16 cellular contexts compared by ENCODE assay signal in the genomic region with DNA sequence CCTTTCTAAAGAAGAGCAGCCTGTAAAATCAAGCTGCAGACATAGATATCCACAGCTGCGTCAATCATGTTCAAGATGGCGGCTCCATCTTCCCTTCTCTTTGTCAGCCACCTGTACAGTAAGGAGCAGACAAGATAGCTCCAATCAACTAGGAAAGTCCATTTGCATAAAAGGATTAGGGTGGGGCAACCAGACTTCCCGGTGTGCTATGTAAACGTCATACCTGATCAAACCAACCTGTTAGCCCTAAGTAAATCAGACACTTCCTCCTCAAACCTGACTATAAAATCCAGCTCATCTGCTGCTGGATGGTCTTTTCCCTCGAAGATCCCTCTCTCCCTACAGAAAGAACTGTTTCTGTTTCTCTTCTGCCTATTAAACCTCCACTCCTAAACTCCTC.
A peak's percentile ranks its signal among the peaks of the same experiment; 100 is the strongest.
DNase-seq lines count a peak whose midpoint lies in the region; ATAC-seq and TF ChIP-seq lines count a peak whose summit lies in the region.
"Had no signal": no experiment of that assay in that cellular context is flagged by ENCODE, and none has a peak within 500 bp of the region (broad histone marks: within the 10 kb centered on the region; RNA-seq: fewer than 3 reads in every experiment).

No MANE protein-coding gene starts in this region.

- no peak overlapping the region for H3K27ac Mint-ChIP-seq in activated CD8-positive, alpha-beta memory T cell treated with anti-CD3 and anti-CD28 coated beads, Interleukin-2, amount 10 ng/mL, durations not matched to agents 7 days and 5 days
- H3K27ac Mint-ChIP-seq: B cell had no signal

- H3K9me3 ChIP-seq in body of pancreas = no peaks in the 10 kb centered on the region

- whole genome bisulfite sequencing in body of pancreas, 2 donors = 63 to 66% methylated on average over 5 of the region's 5 CpGs

- H3K27ac ChIP-seq in body of pancreas = peak overlapping the region; percentile 4 to 65 (median 39)
- H3K27ac ChIP-seq in foreskin keratinocyte = no peak overlapping the region

- no peak overlapping the region for H3K4me3 Mint-ChIP-seq in activated CD8-positive, alpha-beta memory T cell treated with anti-CD3 and anti-CD28 coated beads, Interleukin-2, amount 10 ng/mL, durations not matched to agents 7 days and 5 days
- H3K4me3 Mint-ChIP-seq: B cell had no signal

- H3K4me1 ChIP-seq in body of pancreas (peaks cover 38% of the 10 kb centered on the region), foreskin keratinocyte (no peaks in the 10 kb centered on the region)

- H3K27me3 Mint-ChIP-seq in activated CD8-positive, alpha-beta memory T cell treated with anti-CD3 and anti-CD28 coated beads, Interleukin-2, amount 10 ng/mL, durations not matched to agents 7 days and 5 days = no peaks in the 10 kb centered on the region
- H3K27me3 Mint-ChIP-seq: B cell had no signal

- ATAC-seq in body of pancreas = peak; percentile 47
- peak; percentile 15 for ATAC-seq in foreskin keratinocyte
- no peak for ATAC-seq in activated CD8-positive, alpha-beta memory T cell treated with anti-CD3 and anti-CD28 coated beads, Interleukin-2, amount 10 ng/mL, durations not matched to agents 7 days and 5 days
- ATAC-seq: Right ventricle myocardium inferior had no signal

- TF ChIP-seq POLR2A in body of pancreas (IDR thresholded peaks at IDR 0.05) = no peak

- no peaks in the 10 kb centered on the region for H3K9me3 Mint-ChIP-seq in activated CD8-positive, alpha-beta memory T cell treated with anti-CD3 and anti-CD28 coated beads, Interleukin-2, amount 10 ng/mL, durations not matched to agents 7 days and 5 days (ENCODE audit: low read depth)

- TF ChIP-seq CTCF in body of pancreas (IDR thresholded peaks at IDR 0.05) = no peak
- TF ChIP-seq CTCF in foreskin keratinocyte (conservative IDR thresholded peaks at IDR 0.05) = no peak

- DNase-seq in NCI-H748 (lab: John Stamatoyannopoulos, UW; ENCODE audit: unreplicated experiment) (peak; percentile 5), NCI-H748 treated with DMSO at 0.1 percent for 48 hours (lab: John Stamatoyannopoulos, UW) (no peak), body of pancreas (no peak), foreskin keratinocyte (no peak), activated gamma-delta T cell (lab: John Stamatoyannopoulos, UW) (no peak), NCI-H1930 (lab: John Stamatoyannopoulos, UW) (no peak), foreskin melanocyte (no peak)
- DNase-seq in activated CD8-positive, alpha-beta memory T cell treated with anti-CD3 and anti-CD28 coated beads, Interleukin-2, amount 10 ng/mL, durations not matched to agents 7 days and 5 days = no peak
- DNase-seq: EL; GOT3; NCI-H1105; NCI-H2081 treated with DMSO at 0.1 percent for 48 hours; NCI-H226; NK-92 treated with Interleukin-12 subunit alpha and Interleukin-12 subunit beta, amount 100 ng/mL, for 24 hours had no signal

- no peaks in the 10 kb centered on the region for H3K36me3 ChIP-seq in body of pancreas (replicated peaks in 1 of 2; ENCODE audit: insufficient read depth in 1 of 2, low read depth in 2 of 2)

- CTCF ChIA-PET in activated CD8-positive, alpha-beta memory T cell treated with anti-CD3 and anti-CD28 coated beads, Interleukin-2, amount 10 ng/mL, durations not matched to agents 7 days and 5 days (lab: Charles Lee) = no interaction called here

- no peaks in the 10 kb centered on the region for H3K4me1 Mint-ChIP-seq in activated CD8-positive, alpha-beta memory T cell treated with anti-CD3 and anti-CD28 coated beads, Interleukin-2, amount 10 ng/mL, durations not matched to agents 7 days and 5 days

- H3K4me3 ChIP-seq in body of pancreas = no peak overlapping the region

- intact Hi-C loops in body of pancreas (cut with DNase I) = no loop called here

- peaks cover 12% of the 10 kb centered on the region for H3K36me3 Mint-ChIP-seq in activated CD8-positive, alpha-beta memory T cell treated with anti-CD3 and anti-CD28 coated beads, Interleukin-2, amount 10 ng/mL, durations not matched to agents 7 days and 5 days

- no peaks in the 10 kb centered on the region for H3K27me3 ChIP-seq in body of pancreas
- no peaks in the 10 kb centered on the region for H3K27me3 ChIP-seq in foreskin keratinocyte
